In the genomic region with DNA sequence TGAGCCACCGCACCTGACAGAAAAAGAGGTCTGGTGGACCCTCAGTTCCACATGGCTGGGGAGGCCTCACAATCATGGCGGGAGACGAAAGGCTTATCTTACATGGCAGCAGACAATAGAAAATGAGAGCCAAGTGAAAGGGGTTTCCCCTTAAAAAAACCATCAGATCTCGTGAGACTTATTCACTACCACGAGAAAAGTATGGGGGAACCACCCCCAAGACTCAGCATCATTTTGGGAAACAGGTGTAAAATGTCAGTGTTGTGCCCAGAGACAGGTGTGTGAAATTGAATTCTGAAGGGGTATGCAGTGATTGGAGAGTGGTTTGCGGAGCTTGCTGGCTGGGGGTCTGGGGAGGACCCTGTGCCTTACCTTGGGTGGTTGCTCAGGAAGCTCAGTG, we compare ENCODE assay signal across 19 cellular contexts. TPM values are rescaled to one million over a fixed set of nuclear protein-coding genes. Genes with fewer than 3 reads are reported as not detected.
DNase-seq lines count a peak whose midpoint lies in the region; ATAC-seq, FAIRE-seq and TF ChIP-seq lines count a peak whose summit lies in the region.
"Had no signal": no experiment of that assay in that cellular context is flagged by ENCODE, and none has a peak within 500 bp of the region (broad histone marks: within the 10 kb centered on the region; RNA-seq: fewer than 3 reads in every experiment).

No MANE protein-coding gene starts in this region.

- peak overlapping the region; percentile 62 for H3K4me3 Mint-ChIP-seq in activated naive CD4-positive, alpha-beta T cell treated with anti-CD3 and anti-CD28 coated beads, Interleukin-2, amount 50 U/mL, for 24 hours
- H3K4me3 Mint-ChIP-seq in activated B cell treated with CpG ODN at 0.5 μM for 24 hours (peak overlapping the region; percentile 64), nephron progenitor cell (no peak overlapping the region)
- peak overlapping the region; percentile 48 for H3K4me3 Mint-ChIP-seq in stimulated activated effector memory CD8-positive, alpha-beta T cell treated with anti-CD3 and anti-CD28 coated beads, Interleukin-12 subunit alpha, Interleukin-12 subunit beta, amount 100 ng/mL, for 72 hours
- H3K4me3 Mint-ChIP-seq: H9 had no signal

- no peak for DNase-seq in activated naive CD4-positive, alpha-beta T cell (lab: John Stamatoyannopoulos, UW)
- DNase-seq in GM18507 (ENCODE audit: extremely low spot score, insufficient read length, low read depth) = no peak
- DNase-seq in activated B cell treated with CpG ODN at 0.5 μM for 24 hours = no peak
- DNase-seq in stimulated activated effector memory CD8-positive, alpha-beta T cell treated with anti-CD3 and anti-CD28 coated beads, Interleukin-12 subunit alpha, Interleukin-12 subunit beta, amount 100 ng/mL, for 72 hours (ENCODE audit: low spot score in 2 of 2) = no peak
- no peak for DNase-seq in nephron progenitor cell
- DNase-seq: BE2C; CD8-positive, alpha-beta memory T cell; DND-41; H9; MV-4-11; NCI-H1417 treated with DMSO at 0.1 percent for 48 hours; NCI-H2029; NCI-H510A; SHP77 had no signal

- no peak for ATAC-seq in activated B cell treated with CpG ODN at 0.5 μM for 24 hours (ENCODE audit: low read depth)
- no peak for ATAC-seq in stimulated activated effector memory CD8-positive, alpha-beta T cell treated with anti-CD3 and anti-CD28 coated beads, Interleukin-12 subunit alpha, Interleukin-12 subunit beta, amount 100 ng/mL, for 72 hours
- no peak for ATAC-seq in HG03460 (IDR thresholded peaks at IDR 0.05; ENCODE audit: unreplicated experiment)

- CTCF ChIA-PET in activated B cell treated with CpG ODN at 0.5 μM for 24 hours (lab: Charles Lee) = no interaction called here

- POLR2A ChIA-PET in activated B cell treated with CpG ODN at 0.5 μM for 24 hours (lab: Charles Lee) = interaction anchor here (0.6 to 5.8 kb wide), 5 partner anchors 10 to 58 kb away, joined by 3 to 81 read pairs (median 5); a partner anchor contains a TSS

- peak; percentile 70 for FAIRE-seq in GM18507 (lab: Jason Lieb, UNC)
- FAIRE-seq: RCC 7860 had no signal

- TF ChIP-seq CTCF in activated B cell treated with CpG ODN at 0.5 μM for 24 hours (IDR thresholded peaks at IDR 0.05) (no peak), nephron progenitor cell (IDR thresholded peaks at IDR 0.05) (no peak)

- H3K36me3 Mint-ChIP-seq in activated naive CD4-positive, alpha-beta T cell treated with anti-CD3 and anti-CD28 coated beads, Interleukin-2, amount 50 U/mL, for 24 hours = no peaks in the 10 kb centered on the region
- H3K36me3 Mint-ChIP-seq in activated B cell treated with CpG ODN at 0.5 μM for 24 hours (ENCODE audit: low read depth) (peaks cover 7% of the 10 kb centered on the region), nephron progenitor cell (ENCODE audit: low read depth) (peaks cover 29% of the 10 kb centered on the region)
- H3K36me3 Mint-ChIP-seq in stimulated activated effector memory CD8-positive, alpha-beta T cell treated with anti-CD3 and anti-CD28 coated beads, Interleukin-12 subunit alpha, Interleukin-12 subunit beta, amount 100 ng/mL, for 72 hours = peaks cover 7% of the 10 kb centered on the region

- no peaks in the 10 kb centered on the region for H3K9me3 Mint-ChIP-seq in activated naive CD4-positive, alpha-beta T cell treated with anti-CD3 and anti-CD28 coated beads, Interleukin-2, amount 50 U/mL, for 24 hours
- H3K9me3 Mint-ChIP-seq in activated B cell treated with CpG ODN at 0.5 μM for 24 hours = no peaks in the 10 kb centered on the region
- H3K9me3 Mint-ChIP-seq in stimulated activated effector memory CD8-positive, alpha-beta T cell treated with anti-CD3 and anti-CD28 coated beads, Interleukin-12 subunit alpha, Interleukin-12 subunit beta, amount 100 ng/mL, for 72 hours = no peaks in the 10 kb centered on the region
- peaks cover 2% of the 10 kb centered on the region for H3K9me3 Mint-ChIP-seq in nephron progenitor cell
- H3K9me3 Mint-ChIP-seq: CD8-positive, alpha-beta memory T cell; H9; IgD-negative memory B cell had no signal

- H3K27ac Mint-ChIP-seq in activated naive CD4-positive, alpha-beta T cell treated with anti-CD3 and anti-CD28 coated beads, Interleukin-2, amount 50 U/mL, for 24 hours = no peak overlapping the region
- H3K27ac Mint-ChIP-seq in activated B cell treated with CpG ODN at 0.5 μM for 24 hours (peak overlapping the region; percentile 83), nephron progenitor cell (no peak overlapping the region)
- peak overlapping the region; percentile 92 for H3K27ac Mint-ChIP-seq in stimulated activated effector memory CD8-positive, alpha-beta T cell treated with anti-CD3 and anti-CD28 coated beads, Interleukin-12 subunit alpha, Interleukin-12 subunit beta, amount 100 ng/mL, for 72 hours
- H3K27ac Mint-ChIP-seq: H9, IgD-negative memory B cell had no signal

- no peaks in the 10 kb centered on the region for H3K27me3 Mint-ChIP-seq in activated naive CD4-positive, alpha-beta T cell treated with anti-CD3 and anti-CD28 coated beads, Interleukin-2, amount 50 U/mL, for 24 hours
- H3K27me3 Mint-ChIP-seq in activated B cell treated with CpG ODN at 0.5 μM for 24 hours = no peaks in the 10 kb centered on the region
- no peaks in the 10 kb centered on the region for H3K27me3 Mint-ChIP-seq in nephron progenitor cell (ENCODE audit: low read depth, poor library complexity)
- H3K27me3 Mint-ChIP-seq: CD8-positive, alpha-beta memory T cell; IgD-negative memory B cell had no signal

- peaks cover 30% of the 10 kb centered on the region for H3K4me1 Mint-ChIP-seq in activated naive CD4-positive, alpha-beta T cell treated with anti-CD3 and anti-CD28 coated beads, Interleukin-2, amount 50 U/mL, for 24 hours
- H3K4me1 Mint-ChIP-seq in activated B cell treated with CpG ODN at 0.5 μM for 24 hours = peaks cover 45% of the 10 kb centered on the region
- peaks cover 43% of the 10 kb centered on the region for H3K4me1 Mint-ChIP-seq in stimulated activated effector memory CD8-positive, alpha-beta T cell treated with anti-CD3 and anti-CD28 coated beads, Interleukin-12 subunit alpha, Interleukin-12 subunit beta, amount 100 ng/mL, for 72 hours
- peaks cover 17% of the 10 kb centered on the region for H3K4me1 Mint-ChIP-seq in nephron progenitor cell

- intact Hi-C loops in activated B cell treated with CpG ODN at 0.5 μM for 24 hours (cut with micrococcal nuclease) = loop anchor here (5.0 to 10.0 kb wide), 2 partner anchors 878 to 1165 kb away; a partner anchor contains a TSS

RNA-seq across cellular contexts. Expression of a gene that starts 4.6 kb away (rescaled TPM):
- total RNA-seq in activated B cell treated with CpG ODN at 0.5 μM for 24 hours = 37.7 and 55.4 TPM in 2 replicates

RNA-seq across cellular contexts. Expression of a gene that starts 28.0 kb away (rescaled TPM):
- total RNA-seq in activated B cell treated with CpG ODN at 0.5 μM for 24 hours = 49.3 and 61.1 TPM in 2 replicates

RNA-seq across cellular contexts. Expression of a gene that starts 43.3 kb away (rescaled TPM):
- total RNA-seq in activated B cell treated with CpG ODN at 0.5 μM for 24 hours = 29.2 and 34.7 TPM in 2 replicates

RNA-seq across cellular contexts. Expression of a gene that starts 46.8 kb away (rescaled TPM):
- 0.15 TPM in 1 of 2 replicates, not detected in the other for total RNA-seq in activated B cell treated with CpG ODN at 0.5 μM for 24 hours
- total RNA-seq: HT-29 had no signal

Comparison
In these comparisons a context has a peak if more than half of its experiments do, and no peak if none do; other contexts are left out.
1. H3K27ac Mint-ChIP-seq: peak in activated B cell treated with CpG ODN at 0.5 μM for 24 hours (single experiment) and stimulated activated effector memory CD8-positive, alpha-beta T cell treated with anti-CD3 and anti-CD28 coated beads, Interleukin-12 subunit alpha, Interleukin-12 subunit beta, amount 100 ng/mL, for 72 hours (single experiment); none in activated naive CD4-positive, alpha-beta T cell treated with anti-CD3 and anti-CD28 coated beads, Interleukin-2, amount 50 U/mL, for 24 hours (single experiment) and nephron progenitor cell (single experiment).